In the genomic region with DNA sequence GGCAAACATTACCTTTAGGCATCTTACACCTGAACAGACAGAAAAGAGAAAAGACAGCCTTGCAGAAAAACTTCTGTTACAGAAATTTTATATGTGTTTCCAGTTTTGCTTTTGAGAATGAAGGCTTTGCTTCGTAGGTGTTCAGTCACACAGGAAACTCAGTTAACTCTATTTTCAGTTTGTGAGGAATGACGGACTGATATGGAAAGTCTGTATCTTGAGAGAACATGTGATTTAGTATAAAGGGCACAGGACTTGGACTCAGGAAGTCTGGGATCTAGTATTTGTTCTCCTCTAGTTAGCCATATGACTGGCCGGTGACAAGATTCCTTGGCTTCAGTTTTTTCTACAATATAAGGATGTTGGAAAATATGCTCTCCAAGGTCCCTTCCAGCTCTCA, we compare ENCODE assay signal across 25 cellular contexts.
"Had no signal": no experiment of that assay in that cellular context is flagged by ENCODE, and none has a peak within 500 bp of the region (broad histone marks: within the 10 kb centered on the region; RNA-seq: fewer than 3 reads in every experiment).

No MANE protein-coding gene starts in this region.

- H3K36me3 Mint-ChIP-seq: naive B cell; stimulated activated effector memory CD8-positive, alpha-beta T cell treated with anti-CD3 and anti-CD28 coated beads, Interleukin-12 subunit alpha, Interleukin-12 subunit beta, amount 100 ng/mL, for 72 hours had no signal

- H3K27me3 ChIP-seq: gastrocnemius medialis, suprapubic skin, thyroid gland, upper lobe of left lung, uterus had no signal

- FAIRE-seq: kidney, pancreas had no signal

- H3K27ac Mint-ChIP-seq: dendritic cell treated with granulocyte-macrophage colony-stimulating factor and Interleukin-4, amounts not matched to agents 40 ng/mL and 50 ng/mL, for 4 days; effector memory CD8-positive, alpha-beta T cell; naive B cell; progenitor cell of endocrine pancreas; stimulated activated effector memory CD8-positive, alpha-beta T cell treated with anti-CD3 and anti-CD28 coated beads, Interleukin-12 subunit alpha, Interleukin-12 subunit beta, amount 100 ng/mL, for 72 hours had no signal

- H3K4me1 Mint-ChIP-seq: naive B cell; stimulated activated effector memory CD8-positive, alpha-beta T cell treated with anti-CD3 and anti-CD28 coated beads, Interleukin-12 subunit alpha, Interleukin-12 subunit beta, amount 100 ng/mL, for 72 hours had no signal

- H3K4me1 ChIP-seq: esophagus muscularis mucosa, gastrocnemius medialis, pancreas, suprapubic skin, thyroid gland, upper lobe of left lung, uterus had no signal

- H3K9me3 ChIP-seq: esophagus muscularis mucosa, gastrocnemius medialis, pancreas, suprapubic skin, thyroid gland, upper lobe of left lung, uterus had no signal

- DNase-seq: effector memory CD8-positive, alpha-beta T cell; gastrocnemius medialis; glutamatergic neuron; kidney; left cardiac atrium; left ventricle myocardium superior; mesenchymal stem cell; naive B cell; occipital lobe; pancreas; right cardiac atrium; stimulated activated CD4-positive, alpha-beta T cell treated with anti-CD3 and anti-CD28 coated beads, Interleukin-4, amount 100 ng/mL, for 1 hour; stimulated activated CD8-positive, alpha-beta memory T cell treated with anti-CD3 and anti-CD28 coated beads, Interleukin-4, amount 100 ng/mL, for 48 hours; stimulated activated naive CD8-positive, alpha-beta T cell treated with anti-CD3 and anti-CD28 coated beads, Interleukin-15, Interleukin-2, amounts not matched to agents 100 U/mL and 50 U/mL, for 24 hours; thyroid gland; uterus had no signal

- ATAC-seq: effector memory CD8-positive, alpha-beta T cell; gastrocnemius medialis; left cardiac atrium; left ventricle myocardium superior; stimulated activated effector memory CD8-positive, alpha-beta T cell treated with anti-CD3 and anti-CD28 coated beads, Interleukin-12 subunit alpha, Interleukin-12 subunit beta, amount 100 ng/mL, for 72 hours; stimulated activated naive CD8-positive, alpha-beta T cell treated with anti-CD3 and anti-CD28 coated beads, Interleukin-15, Interleukin-2, amounts not matched to agents 100 U/mL and 50 U/mL, for 24 hours had no signal

- H3K4me3 Mint-ChIP-seq: dendritic cell treated with granulocyte-macrophage colony-stimulating factor and Interleukin-4, amounts not matched to agents 40 ng/mL and 50 ng/mL, for 4 days; effector memory CD8-positive, alpha-beta T cell; naive B cell; neural crest cell; stimulated activated effector memory CD8-positive, alpha-beta T cell treated with anti-CD3 and anti-CD28 coated beads, Interleukin-12 subunit alpha, Interleukin-12 subunit beta, amount 100 ng/mL, for 72 hours had no signal

- H3K27ac ChIP-seq: epithelial cell of prostate, esophagus muscularis mucosa, gastrocnemius medialis, pancreas, suprapubic skin, thyroid gland, upper lobe of left lung, uterus had no signal

- H3K36me3 ChIP-seq: esophagus muscularis mucosa, gastrocnemius medialis, pancreas, suprapubic skin, thyroid gland, upper lobe of left lung, uterus had no signal

- H3K9me3 Mint-ChIP-seq: dendritic cell treated with granulocyte-macrophage colony-stimulating factor and Interleukin-4, amounts not matched to agents 40 ng/mL and 50 ng/mL, for 4 days; neural crest cell; stimulated activated effector memory CD8-positive, alpha-beta T cell treated with anti-CD3 and anti-CD28 coated beads, Interleukin-12 subunit alpha, Interleukin-12 subunit beta, amount 100 ng/mL, for 72 hours had no signal

- H3K27me3 Mint-ChIP-seq: dendritic cell treated with granulocyte-macrophage colony-stimulating factor and Interleukin-4, amounts not matched to agents 40 ng/mL and 50 ng/mL, for 4 days; effector memory CD8-positive, alpha-beta T cell had no signal

- H3K4me3 ChIP-seq: esophagus muscularis mucosa, gastrocnemius medialis, lung, pancreas, suprapubic skin, thyroid gland, upper lobe of left lung, uterus had no signal
